Comparison of ENCODE assay signal across 23 cellular contexts in genomic region chr2:224883172-224883516, GRCh38.
DNase-seq lines count a peak whose midpoint lies in the region; ATAC-seq and TF ChIP-seq lines count a peak whose summit lies in the region.
"Had no signal": no experiment of that assay in that cellular context is flagged by ENCODE, and none has a peak within 500 bp of the region (broad histone marks: within the 10 kb centered on the region; RNA-seq: fewer than 3 reads in every experiment).

No MANE protein-coding gene starts in this region.

- ATAC-seq in SK-N-SH treated with all-trans-retinoic acid at 6 μM for 48 hours, result no peak

- POLR2A ChIA-PET in SK-N-SH (lab: Yijun Ruan, JAX), result no interaction called here

- H3K27me3 ChIP-seq in SK-N-SH (ENCODE audit: insufficient read depth) (no peaks in the 10 kb centered on the region), GM23248 (replicated peaks; ENCODE audit: insufficient read depth) (no peaks in the 10 kb centered on the region), Peyer's patch (no peaks in the 10 kb centered on the region)
- H3K27me3 ChIP-seq: left lung had no signal

- H3K4me3 ChIP-seq in SK-N-SH (ENCODE audit: low read depth in 2 of 2, low read length in 1 of 2), result no peak overlapping the region
- H3K4me3 ChIP-seq in GM23248, result no peak overlapping the region
- no peak overlapping the region for H3K4me3 ChIP-seq in Peyer's patch
- H3K4me3 ChIP-seq: left lung, skin epidermis had no signal

- peaks cover 3% of the 10 kb centered on the region for H3K9me3 Mint-ChIP-seq in chondrocyte (ENCODE audit: low read depth)
- H3K9me3 Mint-ChIP-seq: brain had no signal

- H3K79me2 ChIP-seq in SK-N-SH (ENCODE audit: insufficient read depth) (no peaks in the 10 kb centered on the region), GM23248 (ENCODE audit: insufficient read depth) (peaks cover 16% of the 10 kb centered on the region)

- no peak overlapping the region for H2AFZ ChIP-seq in SK-N-SH (ENCODE audit: low read depth)
- H2AFZ ChIP-seq in GM23248, result no peak overlapping the region

- WGBS in SK-N-SH (ENCODE audit: low lambda C conversion rate), result 91% methylated on average over 6 of the region's 6 CpGs
- 98% methylated on average over 6 of the region's 6 CpGs for WGBS in GM23248 (ENCODE audit: low coverage in 1 of 2, low lambda C conversion rate in 2 of 2, missing lambda C conversion rate in 2 of 2), 2 experiments

- no peak for TF ChIP-seq POLR2A in Peyer's patch (IDR thresholded peaks at IDR 0.05)

- CTCF ChIA-PET in SK-N-SH (lab: Yijun Ruan, JAX), result no interaction called here

- H3K9me3 ChIP-seq in SK-N-SH, result no peaks in the 10 kb centered on the region
- no peaks in the 10 kb centered on the region for H3K9me3 ChIP-seq in GM23248 (ENCODE audit: low read depth)
- no peaks in the 10 kb centered on the region for H3K9me3 ChIP-seq in Peyer's patch
- H3K9me3 ChIP-seq: left lung had no signal

- H3K36me3 ChIP-seq in SK-N-SH (replicated peaks in 1 of 2; ENCODE audit: control insufficient read depth in 1 of 2, insufficient read depth in 2 of 2, low read length in 1 of 2) (peaks cover 6 to 50% of the 10 kb centered on the region in 2 experiments), GM23248 (ENCODE audit: low read depth) (peaks cover 13% of the 10 kb centered on the region; the same call in 1 of the 2 replicates), Peyer's patch (no peaks in the 10 kb centered on the region)
- H3K36me3 ChIP-seq: left lung had no signal

- H3K9me2 ChIP-seq in SK-N-SH (no peaks in the 10 kb centered on the region), GM23248 (ENCODE audit: insufficient read depth) (no peaks in the 10 kb centered on the region)

- H3K27ac ChIP-seq in SK-N-SH (ENCODE audit: low read depth in 2 of 2, low read length in 1 of 2), result peak overlapping the region in 1 of 2 experiments; percentile 88; a peak in 2 of 4 replicates
- H3K27ac ChIP-seq in GM23248, result peak overlapping the region; percentile 87
- no peak overlapping the region for H3K27ac ChIP-seq in Peyer's patch
- H3K27ac ChIP-seq: 22Rv1, C4-2B had no signal

- TF ChIP-seq EP300 in SK-N-SH (IDR thresholded peaks at IDR 0.05; ENCODE audit: borderline replicate concordance in 1 of 2, low read depth in 1 of 2, low read length in 1 of 2), result no peak

- TF ChIP-seq RAD21 in SK-N-SH (IDR thresholded peaks at IDR 0.05; ENCODE audit: low read length), result no peak

- no peaks in the 10 kb centered on the region for H3K27me3 Mint-ChIP-seq in chondrocyte (ENCODE audit: low read depth)
- H3K27me3 Mint-ChIP-seq: brain had no signal

- in situ Hi-C loops in GM23248 (cut with MboI), result loop anchor here (25.0 kb wide), 1 partner anchor 754 kb away; no protein-coding TSS in a partner anchor

- H3K4me2 ChIP-seq in SK-N-SH (peak overlapping the region; percentile 32; the same call in 1 of the 2 replicates), GM23248 (ENCODE audit: unreplicated experiment) (no peak overlapping the region)

- H3K4me1 ChIP-seq in SK-N-SH (ENCODE audit: control insufficient read depth in 1 of 2, insufficient read depth in 2 of 2, low read depth in 1 of 2, low read length in 1 of 2) (peaks cover 8 to 39% of the 10 kb centered on the region in 2 experiments), GM23248 (ENCODE audit: insufficient read depth) (peaks cover 67% of the 10 kb centered on the region), Peyer's patch (no peaks in the 10 kb centered on the region)

- H3K9ac ChIP-seq in SK-N-SH (no peak overlapping the region), GM23248 (no peak overlapping the region)

- H4K20me1 ChIP-seq in SK-N-SH (ENCODE audit: insufficient read depth) (no peaks in the 10 kb centered on the region), GM23248 (ENCODE audit: insufficient read depth) (no peaks in the 10 kb centered on the region)

- peaks cover 2% of the 10 kb centered on the region for H3K36me3 Mint-ChIP-seq in chondrocyte (ENCODE audit: low read depth)

- H3F3A ChIP-seq in SK-N-SH (replicated peaks; ENCODE audit: insufficient read depth), result peaks cover 66% of the 10 kb centered on the region
- peaks cover 74% of the 10 kb centered on the region for H3F3A ChIP-seq in GM23248 (ENCODE audit: insufficient read depth)

- no peak overlapping the region for H3K4me3 Mint-ChIP-seq in chondrocyte (ENCODE audit: unreplicated experiment)
- H3K4me3 Mint-ChIP-seq: brain had no signal

- peaks cover 48% of the 10 kb centered on the region for H3K4me1 Mint-ChIP-seq in chondrocyte (ENCODE audit: low read depth)

- peak overlapping the region; percentile 64 for H3K27ac Mint-ChIP-seq in chondrocyte (ENCODE audit: unreplicated experiment)

- TF ChIP-seq CTCF in SK-N-SH (IDR thresholded peaks at IDR 0.05), result no peak
- no peak for TF ChIP-seq CTCF in chondrocyte (IDR thresholded peaks at IDR 0.05)
- TF ChIP-seq CTCF in Peyer's patch (IDR thresholded peaks at IDR 0.05), result no peak

- DNase-seq in SK-N-SH (no peak), GM23248 (no peak), chondrocyte (ENCODE audit: low spot score) (no peak), renal cortical epithelial cell (ENCODE audit: low read depth) (peak; percentile 57), NCI-H187 treated with DMSO at 0.1 percent for 48 hours (lab: John Stamatoyannopoulos, UW) (no peak), Peyer's patch (no peak), amniotic stem cell (lab: John Stamatoyannopoulos, UW) (no peak)
- DNase-seq: activated CD4-positive, CD25-positive, alpha-beta regulatory T cell; activated effector memory CD4-positive, alpha-beta T cell treated with anti-CD3 and anti-CD28 coated beads, Interleukin-2, amount 50 U/mL, for 16 hours; cortex of kidney; KBM-7; left lung; NCI-H1048; NCI-H2081; NCI-H526; occipital lobe; stimulated activated CD4-positive, alpha-beta T cell treated with anti-CD3 and anti-CD28 coated beads, Interleukin-4, amount 100 ng/mL, for 1 hour; substantia nigra had no signal

TF ChIP-seq in SK-N-SH, 30 proteins besides CTCF, POLR2A, EP300 and RAD21:
- TF ChIP-seq TAF1 (IDR thresholded peaks at IDR 0.05; ENCODE audit: borderline replicate concordance, low read depth, low read length), result no peak
- TF ChIP-seq MEF2A (IDR thresholded peaks at IDR 0.05; ENCODE audit: borderline replicate concordance, low read depth), result no peak
- TF ChIP-seq, protein P1, sequence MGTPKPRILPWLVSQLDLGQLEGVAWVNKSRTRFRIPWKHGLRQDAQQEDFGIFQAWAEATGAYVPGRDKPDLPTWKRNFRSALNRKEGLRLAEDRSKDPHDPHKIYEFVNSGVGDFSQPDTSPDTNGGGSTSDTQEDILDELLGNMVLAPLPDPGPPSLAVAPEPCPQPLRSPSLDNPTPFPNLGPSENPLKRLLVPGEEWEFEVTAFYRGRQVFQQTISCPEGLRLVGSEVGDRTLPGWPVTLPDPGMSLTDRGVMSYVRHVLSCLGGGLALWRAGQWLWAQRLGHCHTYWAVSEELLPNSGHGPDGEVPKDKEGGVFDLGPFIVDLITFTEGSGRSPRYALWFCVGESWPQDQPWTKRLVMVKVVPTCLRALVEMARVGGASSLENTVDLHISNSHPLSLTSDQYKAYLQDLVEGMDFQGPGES (IDR thresholded peaks at IDR 0.05; ENCODE audit: low read depth, low read length), result no peak
- no peak for TF ChIP-seq EZH2phosphoT487 (IDR thresholded peaks at IDR 0.05; ENCODE audit: borderline replicate concordance, low read depth)
- TF ChIP-seq GATA2 (CRISPR knock-in tag; IDR thresholded peaks at IDR 0.05), result no peak
- no peak for TF ChIP-seq FOSL2 (IDR thresholded peaks at IDR 0.05; ENCODE audit: borderline replicate concordance, low read depth)
- TF ChIP-seq YY1 (IDR thresholded peaks at IDR 0.05; ENCODE audit: low read depth), result no peak

TF ChIP-seq in SK-N-SH treated with all-trans-retinoic acid at 6 μM for 48 hours, 23 proteins besides CTCF, POLR2A, EP300 and RAD21:
- no peak for TF ChIP-seq ARNTL (CRISPR knock-in tag; IDR thresholded peaks at IDR 0.05; ENCODE audit: borderline replicate concordance, low read depth)
- no peak for TF ChIP-seq BACH2 (CRISPR knock-in tag; IDR thresholded peaks at IDR 0.05; ENCODE audit: borderline replicate concordance)
- TF ChIP-seq ZNF8 (CRISPR knock-in tag; IDR thresholded peaks at IDR 0.05), result no peak
- TF ChIP-seq RARB (CRISPR knock-in tag; IDR thresholded peaks at IDR 0.05), result no peak
- no peak for TF ChIP-seq ZNF70 (CRISPR knock-in tag; IDR thresholded peaks at IDR 0.05)
- TF ChIP-seq CSRNP3 (CRISPR knock-in tag; IDR thresholded peaks at IDR 0.05), result no peak
- TF ChIP-seq ESRRG (CRISPR knock-in tag; IDR thresholded peaks at IDR 0.05), result no peak
